Comparison of ENCODE assay signal across 1 cellular context in the genomic region with DNA sequence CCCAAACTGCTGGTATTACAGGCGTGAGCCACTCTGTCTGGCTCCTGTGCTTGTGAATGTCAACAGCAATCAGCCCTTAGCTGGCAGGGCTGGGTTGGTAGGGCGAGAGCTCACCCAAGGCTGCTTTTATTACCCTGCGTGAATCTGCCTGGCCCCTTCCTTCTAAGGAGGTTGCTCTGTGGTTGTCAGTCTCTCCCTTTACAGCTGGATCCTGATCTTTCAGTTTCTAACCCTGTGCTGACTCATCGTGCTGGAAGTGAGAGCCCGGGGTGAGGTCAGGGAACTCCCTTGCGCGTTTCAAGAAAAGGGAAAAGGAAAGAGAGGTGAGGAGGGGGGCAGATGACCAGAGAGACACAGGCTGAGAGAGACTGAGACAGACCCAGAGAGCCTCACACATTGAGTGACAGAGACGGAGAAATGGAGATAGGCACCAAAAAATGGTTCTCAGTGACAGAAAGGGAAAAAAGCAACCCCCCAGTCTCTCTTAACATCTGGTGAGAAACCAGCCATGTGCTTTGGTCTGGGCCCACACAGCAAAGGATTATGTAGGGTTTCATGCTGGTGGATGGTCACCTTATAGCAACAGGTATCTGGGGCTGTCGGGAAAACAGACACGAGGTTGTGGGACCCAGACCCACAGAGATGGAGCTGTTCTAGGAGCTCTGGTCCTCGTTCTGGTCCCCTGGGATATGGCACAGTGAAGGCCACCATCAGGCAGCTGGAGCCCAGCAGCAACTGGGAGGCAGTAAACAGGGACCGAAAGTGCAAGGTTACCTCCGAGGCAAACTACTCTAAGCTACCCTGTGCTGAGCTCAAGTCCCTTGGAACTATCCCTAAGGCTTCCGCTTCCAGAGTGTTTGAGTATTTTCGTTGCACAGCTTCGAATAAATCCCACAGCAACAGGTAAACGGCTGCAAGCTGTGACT.
TF ChIP-seq lines count a peak whose summit lies in the region.

No MANE protein-coding gene starts in this region.

TF ChIP-seq in H1, 55 proteins besides CTCF, POLR2A, EP300 and RAD21:
- TF ChIP-seq MAFK (IDR thresholded peaks at IDR 0.05; ENCODE audit: low read depth, low read length): peak; percentile 23; the same call in 1 of the 2 replicates
- no peak for TF ChIP-seq CHD1 (IDR thresholded peaks at IDR 0.05; ENCODE audit: low read depth, low read length)
